8 cellular contexts compared by ENCODE assay signal in genomic region chr2:85504434-85505261, GRCh38. TPM values are rescaled to one million over a fixed set of nuclear protein-coding genes. Genes with fewer than 3 reads are reported as not detected.
A peak's percentile ranks its signal among the peaks of the same experiment; 100 is the strongest.
DNase-seq lines count a peak whose midpoint lies in the region; ATAC-seq and TF ChIP-seq lines count a peak whose summit lies in the region.

No MANE protein-coding gene starts in this region.

- no peak for ATAC-seq in GM21515 (IDR thresholded peaks at IDR 0.05; ENCODE audit: unreplicated experiment)
- no peak for ATAC-seq in GM18498 (IDR thresholded peaks at IDR 0.05; ENCODE audit: unreplicated experiment)
- ATAC-seq in HG02678 (IDR thresholded peaks at IDR 0.05; ENCODE audit: unreplicated experiment), result no peak

- no peak for TF ChIP-seq CTCF in osteocyte (IDR thresholded peaks at IDR 0.05)

- H3K36me3 Mint-ChIP-seq in dendritic cell treated with granulocyte-macrophage colony-stimulating factor and Interleukin-4, amounts not matched to agents 40 ng/mL and 50 ng/mL, for 4 days (ENCODE audit: low read depth), result no peaks in the 10 kb centered on the region
- H3K36me3 Mint-ChIP-seq in osteocyte (ENCODE audit: unreplicated experiment), result no peaks in the 10 kb centered on the region

- H3K4me1 Mint-ChIP-seq in dendritic cell treated with granulocyte-macrophage colony-stimulating factor and Interleukin-4, amounts not matched to agents 40 ng/mL and 50 ng/mL, for 4 days (ENCODE audit: low read depth), result peaks cover 89% of the 10 kb centered on the region
- peaks cover 48% of the 10 kb centered on the region for H3K4me1 Mint-ChIP-seq in osteocyte (ENCODE audit: unreplicated experiment)

- H3K27ac Mint-ChIP-seq in dendritic cell treated with granulocyte-macrophage colony-stimulating factor and Interleukin-4, amounts not matched to agents 40 ng/mL and 50 ng/mL, for 4 days, result peak overlapping the region; percentile 86
- H3K27ac Mint-ChIP-seq in osteocyte (ENCODE audit: unreplicated experiment), result peak overlapping the region; percentile 92

- no peaks in the 10 kb centered on the region for H3K9me3 Mint-ChIP-seq in dendritic cell treated with granulocyte-macrophage colony-stimulating factor and Interleukin-4, amounts not matched to agents 40 ng/mL and 50 ng/mL, for 4 days
- no peaks in the 10 kb centered on the region for H3K9me3 Mint-ChIP-seq in osteocyte (ENCODE audit: unreplicated experiment)

- DNase-seq in DMS79 treated with DMSO at 0.1 percent for 48 hours (lab: John Stamatoyannopoulos, UW) (peak; percentile 86), NCI-H2227 treated with DMSO at 0.1 percent for 48 hours (lab: John Stamatoyannopoulos, UW) (peak; percentile 24), osteocyte (ENCODE audit: extremely low spot score, unreplicated experiment) (no peak), ureter (ENCODE audit: low spot score) (no peak)

- no peak overlapping the region for H3K4me3 Mint-ChIP-seq in dendritic cell treated with granulocyte-macrophage colony-stimulating factor and Interleukin-4, amounts not matched to agents 40 ng/mL and 50 ng/mL, for 4 days
- H3K4me3 Mint-ChIP-seq in osteocyte (ENCODE audit: unreplicated experiment), result peak overlapping the region; percentile 34

- intact Hi-C loops in dendritic cell treated with granulocyte-macrophage colony-stimulating factor and Interleukin-4, amounts not matched to agents 40 ng/mL and 50 ng/mL, for 4 days (cut with micrococcal nuclease), result loop anchor here (5.0 kb wide), 1 partner anchor 33 kb away; the partner anchor contains the start of gene MAT2A

- H3K27me3 Mint-ChIP-seq in dendritic cell treated with granulocyte-macrophage colony-stimulating factor and Interleukin-4, amounts not matched to agents 40 ng/mL and 50 ng/mL, for 4 days, result no peaks in the 10 kb centered on the region
- no peaks in the 10 kb centered on the region for H3K27me3 Mint-ChIP-seq in osteocyte (ENCODE audit: unreplicated experiment)

RNA-seq across cellular contexts. Expression of gene MAT2A, which starts 34.3 kb away (rescaled TPM):
- total RNA-seq in osteocyte, result 178 and 183 TPM in 2 replicates
- 450 TPM for total RNA-seq in ureter

RNA-seq across cellular contexts. Expression of gene GGCX, which starts 56.6 kb away (rescaled TPM):
- total RNA-seq in osteocyte, result 58.2 and 59.6 TPM in 2 replicates
- 48.9 TPM for total RNA-seq in ureter

Comparison
In these comparisons a context has a peak if more than half of its experiments do, and no peak if none do; other contexts are left out.
1. DNase-seq: peak in DMS79 treated with DMSO at 0.1 percent for 48 hours (single experiment) and NCI-H2227 treated with DMSO at 0.1 percent for 48 hours (single experiment); none in osteocyte (single experiment) and ureter (single experiment).